ENCODE assay signal across 1 cellular context in the genomic region with DNA sequence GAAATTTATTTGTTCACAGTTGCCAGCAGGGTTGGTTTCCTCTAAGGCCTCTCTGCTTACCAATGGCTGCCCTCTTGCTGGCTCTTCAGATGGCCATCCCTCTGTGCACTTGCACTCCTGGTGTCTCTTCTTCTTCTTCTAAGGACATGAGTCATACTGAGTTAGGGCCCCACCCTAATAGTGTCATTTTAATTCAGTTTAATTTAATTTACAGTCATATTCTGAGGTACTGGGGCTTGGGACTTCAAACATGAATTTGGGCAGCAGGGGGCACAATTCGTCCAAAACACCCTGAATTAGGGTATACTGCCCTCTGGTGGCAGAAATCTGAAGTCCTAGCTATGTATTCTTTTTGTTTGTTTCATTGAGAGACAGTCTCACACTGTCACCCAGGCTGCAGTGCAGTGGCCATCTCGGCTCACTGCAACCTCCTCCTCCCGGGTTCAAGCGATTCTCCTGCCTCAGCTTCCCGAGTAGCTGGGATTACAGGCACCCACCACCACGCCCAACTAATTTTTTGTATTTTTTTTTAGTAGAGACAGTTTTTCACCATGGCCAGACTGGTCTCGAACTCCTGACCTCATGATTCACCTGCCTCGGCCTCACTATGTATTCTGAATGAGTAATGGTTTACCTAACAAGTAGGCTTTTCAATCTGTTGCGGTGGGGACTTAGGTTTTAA.
A peak's percentile ranks its signal among the peaks of the same experiment; 100 is the strongest.
TF ChIP-seq lines count a peak whose summit lies in the region.

No MANE protein-coding gene starts in this region.

TF ChIP-seq in IMR-90, 13 proteins besides CTCF, POLR2A, EP300 and RAD21:
- TF ChIP-seq BHLHE40 (IDR thresholded peaks at IDR 0.05; ENCODE audit: low read depth, low read length): 0 out of 2 replicates have a peak, but pooled peaks have one; percentile 17
- peak; percentile 78 for TF ChIP-seq SMC3 (IDR thresholded peaks at IDR 0.05; ENCODE audit: low read depth, low read length)
- no peak for TF ChIP-seq CEBPB (IDR thresholded peaks at IDR 0.05; ENCODE audit: low read depth, low read length)
- no peak for TF ChIP-seq CHD1 (IDR thresholded peaks at IDR 0.05; ENCODE audit: low read depth, low read length)
- TF ChIP-seq RFX5 (IDR thresholded peaks at IDR 0.05; ENCODE audit: low read depth, low read length): no peak
- TF ChIP-seq NFE2L2 (IDR thresholded peaks at IDR 0.05; ENCODE audit: low read depth, low read length): no peak
TF ChIP-seq in IMR-90: peak in this region for 2.
